Comparison of ENCODE assay signal across 21 cellular contexts in genomic region chr4:8009097-8009496, GRCh38.
"Had no signal": no experiment of that assay in that cellular context is flagged by ENCODE, and none has a peak within 500 bp of the region (broad histone marks: within the 10 kb centered on the region; RNA-seq: fewer than 3 reads in every experiment).

No MANE protein-coding gene starts in this region.

- H3K4me3 ChIP-seq: dorsolateral prefrontal cortex, gastrocnemius medialis, heart left ventricle, hepatocyte, ovary, psoas muscle, right lobe of liver, stomach, thyroid gland had no signal

- H3K27ac ChIP-seq: gastrocnemius medialis, heart left ventricle, hepatocyte, ovary, psoas muscle, right lobe of liver, stomach had no signal

- H3K79me2 ChIP-seq: hepatocyte had no signal

- FAIRE-seq: colon, kidney, small intestine had no signal

- H3K27me3 ChIP-seq: dorsolateral prefrontal cortex, gastrocnemius medialis, heart left ventricle, hepatocyte, ovary, right lobe of liver, stomach, thyroid gland had no signal

- ATAC-seq: gastrocnemius medialis; heart left ventricle; naive thymus-derived CD4-positive, alpha-beta T cell had no signal

- H3K36me3 ChIP-seq: ovary, right lobe of liver had no signal

- H3K9me3 ChIP-seq: gastrocnemius medialis, heart left ventricle, ovary, psoas muscle, right lobe of liver, stomach, thyroid gland had no signal

- H3K4me2 ChIP-seq: hepatocyte had no signal

- H3K4me1 ChIP-seq: gastrocnemius medialis, right lobe of liver had no signal

- H2AFZ ChIP-seq: hepatocyte had no signal

- DNase-seq: dorsolateral prefrontal cortex; effector CD4-positive, alpha-beta T cell; foreskin fibroblast; gastrocnemius medialis; heart left ventricle; kidney; mesenchymal stem cell; midbrain; naive thymus-derived CD4-positive, alpha-beta T cell; nucleus accumbens; ovary; psoas muscle; right lobe of liver; stimulated activated CD4-positive, alpha-beta T cell treated with anti-CD3 and anti-CD28 coated beads, Interleukin-15, amount 100 ng/mL, for 24 hours; stimulated activated CD4-positive, alpha-beta T cell treated with anti-CD3 and anti-CD28 coated beads, Interleukin-2, amount 100 ng/mL, for 48 hours; stimulated activated naive CD4-positive, alpha-beta T cell treated with Interleukin-2 at 50 U/mL for 16 hours; stomach had no signal
